In genomic region chr16:1626776-1627175, GRCh38 we compare ENCODE assay signal across 21 cellular contexts. TPM values are rescaled to one million over a fixed set of nuclear protein-coding genes. Genes with fewer than 3 reads are reported as not detected.
A peak's percentile ranks its signal among the peaks of the same experiment; 100 is the strongest.
DNase-seq lines count a peak whose midpoint lies in the region; ATAC-seq and TF ChIP-seq lines count a peak whose summit lies in the region.
"Had no signal": no experiment of that assay in that cellular context is flagged by ENCODE, and none has a peak within 500 bp of the region (broad histone marks: within the 10 kb centered on the region; RNA-seq: fewer than 3 reads in every experiment).

No MANE protein-coding gene starts in this region.

- H2BK12ac ChIP-seq in H9 (ENCODE audit: insufficient read length, low read depth, low read length) (no peak overlapping the region), mesenchymal stem cell (ENCODE audit: low read length in 2 of 2) (peak overlapping the region in 1 of 2 experiments; percentile 42)

- no peak for TF ChIP-seq CTCF in H9 (conservative IDR thresholded peaks at IDR 0.05)

- no peak overlapping the region for H3K23ac ChIP-seq in H9 (ENCODE audit: insufficient read length, low read depth, low read length)
- no peak overlapping the region for H3K23ac ChIP-seq in mesenchymal stem cell (ENCODE audit: low read length in 2 of 2)

- H2AFZ ChIP-seq in H9 (ENCODE audit: low read length), result no peak overlapping the region
- H2AFZ ChIP-seq in mesenchymal stem cell (ENCODE audit: low read depth, low read length), result no peak overlapping the region
- H2AFZ ChIP-seq: GM23338 had no signal

- H3K4ac ChIP-seq in H9 (ENCODE audit: low read depth, low read length) (no peak overlapping the region), mesenchymal stem cell (ENCODE audit: low read depth in 1 of 2, low read length in 2 of 2) (no peak overlapping the region)

- H3K4me2 ChIP-seq in H9 (ENCODE audit: insufficient read depth, insufficient read length, low read length), result no peak overlapping the region
- no peak overlapping the region for H3K4me2 ChIP-seq in mesenchymal stem cell (ENCODE audit: low read length, poor library complexity, severe bottlenecking)
- H3K4me2 ChIP-seq: A549, GM23338 had no signal

- H3K79me1 ChIP-seq in H9 (ENCODE audit: insufficient read depth, low read depth, low read length, poor library complexity, severe bottlenecking), result peaks cover 7% of the 10 kb centered on the region
- H3K79me1 ChIP-seq in mesenchymal stem cell (replicated peaks; ENCODE audit: low read length, poor library complexity, severe bottlenecking), result peaks cover 47% of the 10 kb centered on the region

- H2BK120ac ChIP-seq in H9 (ENCODE audit: low read depth, low read length, poor library complexity, severe bottlenecking) (no peak overlapping the region), mesenchymal stem cell (ENCODE audit: low read depth, low read length) (no peak overlapping the region)

- H3K36me3 Mint-ChIP-seq in H9 (ENCODE audit: insufficient read depth in 1 of 3, low read depth in 3 of 3), result peaks cover 5 to 52% (median 24%) of the 10 kb centered on the region in 3 experiments; a peak in 6 of 7 replicates
- H3K36me3 Mint-ChIP-seq in stimulated activated naive B cell treated with anti-CD40 and anti-IgM and Interleukin-4, amounts not matched to agents 10 μg/mL and 1 μg/mL and 100 μg/mL, for 72 hours, result peaks cover 47 to 51% of the 10 kb centered on the region in 2 donors

- H3K4me3 ChIP-seq in mesenchymal stem cell (ENCODE audit: insufficient read depth in 1 of 2, low read depth in 1 of 2, low read length in 2 of 2), result no peak overlapping the region
- H3K4me3 ChIP-seq: A549, GM23338, HAP-1 had no signal

- H3K9me3 ChIP-seq in H9 (ENCODE audit: control insufficient read depth, low read depth, low read length) (no peaks in the 10 kb centered on the region), mesenchymal stem cell (ENCODE audit: control insufficient read depth, low read length) (no peaks in the 10 kb centered on the region)
- H3K9me3 ChIP-seq: A549, BE2C, HAP-1 had no signal

- H3T11ph ChIP-seq in H9 (ENCODE audit: low read length), result no peak overlapping the region

- H3K4me1 Mint-ChIP-seq in H9, result no peaks in the 10 kb centered on the region
- peaks cover 12 to 22% of the 10 kb centered on the region in 2 donors for H3K4me1 Mint-ChIP-seq in stimulated activated naive B cell treated with anti-CD40 and anti-IgM and Interleukin-4, amounts not matched to agents 10 μg/mL and 1 μg/mL and 100 μg/mL, for 72 hours
- H3K4me1 Mint-ChIP-seq: GM23338 had no signal

- H3K14ac ChIP-seq in H9 (ENCODE audit: insufficient read depth, low read length), result no peak overlapping the region
- H3K14ac ChIP-seq in mesenchymal stem cell (ENCODE audit: low read length in 2 of 2), result no peak overlapping the region

- H3K9me3 Mint-ChIP-seq in H9, result no peaks in the 10 kb centered on the region
- no peaks in the 10 kb centered on the region for H3K9me3 Mint-ChIP-seq in stimulated activated naive B cell treated with anti-CD40 and anti-IgM and Interleukin-4, amounts not matched to agents 10 μg/mL and 1 μg/mL and 100 μg/mL, for 72 hours
- H3K9me3 Mint-ChIP-seq: CD4-positive, alpha-beta memory T cell; GM23338; HFFc6 had no signal

- H2AK5ac ChIP-seq in H9 (ENCODE audit: insufficient read length, low read length) (no peak overlapping the region), mesenchymal stem cell (ENCODE audit: low read length, severe bottlenecking) (no peak overlapping the region)

- H3K56ac ChIP-seq in H9 (ENCODE audit: insufficient read length, low read depth, low read length), result no peak overlapping the region

- peaks cover 2% of the 10 kb centered on the region for H4K20me1 ChIP-seq in H9 (ENCODE audit: control insufficient read depth, insufficient read depth, insufficient read length)

- no peaks in the 10 kb centered on the region for H3K23me2 ChIP-seq in H9 (ENCODE audit: insufficient read length, low read depth, low read length, poor library complexity, severe bottlenecking)

- H3K9ac ChIP-seq in H9 (ENCODE audit: extremely low read depth, insufficient read length, low read length) (no peak overlapping the region), mesenchymal stem cell (ENCODE audit: low read length) (no peak overlapping the region)

- H4K5ac ChIP-seq in H9 (ENCODE audit: insufficient read length, low read depth, low read length), result no peak overlapping the region

- H4K91ac ChIP-seq in H9 (ENCODE audit: insufficient read length, low read depth, low read length) (no peak overlapping the region), mesenchymal stem cell (ENCODE audit: low read length) (peak overlapping the region; percentile 36)

- H3K27ac Mint-ChIP-seq in H9, result peak overlapping the region in 2 of 3 experiments; percentile 13 to 75; a peak in 2 of 7 replicates
- peak overlapping the region; percentile 20 for H3K27ac Mint-ChIP-seq in stimulated activated naive B cell treated with anti-CD40 and anti-IgM and Interleukin-4, amounts not matched to agents 10 μg/mL and 1 μg/mL and 100 μg/mL, for 72 hours
- H3K27ac Mint-ChIP-seq: CD4-positive, alpha-beta memory T cell; GM23338; HFFc6 had no signal

- DNase-seq in H9 (no peak), mesenchymal stem cell (no peak), NOMO-1 (lab: John Stamatoyannopoulos, UW; ENCODE audit: unreplicated experiment in 2 of 2) (no peak)
- DNase-seq in stimulated activated naive B cell treated with anti-CD40 and anti-IgM and Interleukin-4, amounts not matched to agents 10 μg/mL and 1 μg/mL and 100 μg/mL, for 72 hours, result no peak
- DNase-seq in central memory CD4-positive, alpha-beta T cell, result no peak
- no peak for DNase-seq in stimulated activated CD4-positive, alpha-beta T cell treated with anti-CD3 and anti-CD28 coated beads, Interleukin-4, amount 100 ng/mL, for 1 hour
- DNase-seq: 8988T; ACHN; AML-193; BE2C; C1 segment of cervical spinal cord; Calu3; CD4-positive, alpha-beta memory T cell; COR-L47; DMS53; DMS79 treated with DMSO at 0.1 percent for 48 hours; GF-D8; HFFc6 had no signal

- no peaks in the 10 kb centered on the region for H3K27me3 Mint-ChIP-seq in H9 (ENCODE audit: low read depth)
- H3K27me3 Mint-ChIP-seq in stimulated activated naive B cell treated with anti-CD40 and anti-IgM and Interleukin-4, amounts not matched to agents 10 μg/mL and 1 μg/mL and 100 μg/mL, for 72 hours, result no peaks in the 10 kb centered on the region
- H3K27me3 Mint-ChIP-seq: CD4-positive, alpha-beta memory T cell had no signal

- H3K4me3 Mint-ChIP-seq in H9, result no peak overlapping the region
- H3K4me3 Mint-ChIP-seq in stimulated activated naive B cell treated with anti-CD40 and anti-IgM and Interleukin-4, amounts not matched to agents 10 μg/mL and 1 μg/mL and 100 μg/mL, for 72 hours, result no peak overlapping the region
- H3K4me3 Mint-ChIP-seq: CD4-positive, alpha-beta memory T cell; GM23338; HFFc6 had no signal

- no CpG with 5 or more reads among the region's 9 CpGs for WGBS in H9 (ENCODE audit: extremely low coverage, insufficient read length, low lambda C conversion rate)
- 99% methylated on average over 9 of the region's 9 CpGs for WGBS in mesenchymal stem cell

- H2BK5ac ChIP-seq in H9 (ENCODE audit: insufficient read length, low read length) (no peak overlapping the region), mesenchymal stem cell (ENCODE audit: low read depth, low read length, poor library complexity, severe bottlenecking) (no peak overlapping the region)

- H3K36me3 ChIP-seq in mesenchymal stem cell (ENCODE audit: control insufficient read depth in 1 of 2, insufficient read depth in 2 of 2, low read depth in 1 of 2, low read length in 2 of 2), result peaks cover 57 to 64% of the 10 kb centered on the region in 2 experiments

- H3K79me2 ChIP-seq in H9 (ENCODE audit: insufficient read depth, low read length), result no peaks in the 10 kb centered on the region; the same call in 1 of the 2 replicates

- H3K18ac ChIP-seq in H9 (ENCODE audit: insufficient read length, low read depth, low read length), result no peak overlapping the region
- H3K18ac ChIP-seq in mesenchymal stem cell (ENCODE audit: low read depth in 1 of 2, low read length in 2 of 2), result no peak overlapping the region

- no peaks in the 10 kb centered on the region for H3K4me1 ChIP-seq in H9 (ENCODE audit: insufficient read depth, low read length)
- H3K4me1 ChIP-seq in mesenchymal stem cell (ENCODE audit: control insufficient read depth, insufficient read depth, low read depth, low read length), result peaks cover 10% of the 10 kb centered on the region
- H3K4me1 ChIP-seq: A549, BE2C, HAP-1 had no signal

- H2BK20ac ChIP-seq in H9 (ENCODE audit: low read depth, low read length, poor library complexity, severe bottlenecking), result no peak overlapping the region

- H4K8ac ChIP-seq in H9 (replicated peaks; ENCODE audit: insufficient read length, low read depth, low read length) (no peak overlapping the region), mesenchymal stem cell (ENCODE audit: low read length) (no peak overlapping the region)

- H2BK15ac ChIP-seq in H9 (ENCODE audit: low read depth, low read length) (no peak overlapping the region), mesenchymal stem cell (ENCODE audit: low read depth, poor library complexity, severe bottlenecking) (no peak overlapping the region)

- no peak for ATAC-seq in stimulated activated naive B cell treated with anti-CD40 and anti-IgM and Interleukin-4, amounts not matched to agents 10 μg/mL and 1 μg/mL and 100 μg/mL, for 72 hours (replicated peaks)
- ATAC-seq: A549, GM23338 had no signal

- H3K27me3 ChIP-seq in H9 (ENCODE audit: insufficient read depth, low read length) (no peaks in the 10 kb centered on the region), mesenchymal stem cell (ENCODE audit: control insufficient read depth in 1 of 2, insufficient read depth in 1 of 2, low read length in 2 of 2) (no peaks in the 10 kb centered on the region)
- H3K27me3 ChIP-seq: BE2C had no signal

- no peak overlapping the region for H3K27ac ChIP-seq in H9 (ENCODE audit: insufficient read length, low read depth, low read length)
- no peak overlapping the region for H3K27ac ChIP-seq in mesenchymal stem cell (ENCODE audit: low read length, poor library complexity, severe bottlenecking)
- H3K27ac ChIP-seq: A549 had no signal

RNA-seq across cellular contexts. Expression of gene CRAMP1, which starts 14.6 kb away (rescaled TPM):
- 39.2 and 46.2 TPM in 2 replicates for total RNA-seq in H9 (2021)
- 6.7 TPM for polyA plus RNA-seq in mesenchymal stem cell (2013, experiment 1 of 2)
- 7.0 TPM for polyA plus RNA-seq in mesenchymal stem cell (2013, experiment 2 of 2)

RNA-seq across cellular contexts. Expression of gene IFT140, which starts 14.9 kb away (rescaled TPM):
- total RNA-seq in H9 (2021), result 21.3 and 24.0 TPM in 2 replicates
- 9.0 TPM for polyA plus RNA-seq in mesenchymal stem cell (2013, experiment 1 of 2)
- polyA plus RNA-seq in mesenchymal stem cell (2013, experiment 2 of 2), result 8.4 TPM

RNA-seq across cellular contexts. Expression of gene JPT2, which starts 51.3 kb away (rescaled TPM):
- total RNA-seq in H9 (2021), result 200 and 206 TPM in 2 replicates
- 54.4 TPM for polyA plus RNA-seq in mesenchymal stem cell (2013, experiment 1 of 2)
- polyA plus RNA-seq in mesenchymal stem cell (2013, experiment 2 of 2), result 54.1 TPM
